ENCODE assay signal across 8 cellular contexts in genomic region chr7:143882020-143882610, GRCh38. TPM values are rescaled to one million over a fixed set of nuclear protein-coding genes. Genes with fewer than 3 reads are reported as not detected.
DNase-seq lines count a peak whose midpoint lies in the region; ATAC-seq and TF ChIP-seq lines count a peak whose summit lies in the region.

No MANE protein-coding gene starts in this region.

- H3K4me3 ChIP-seq in mucosa of descending colon (no peak overlapping the region), tibial artery (peak overlapping the region; percentile 62 to 65)

- no peaks in the 10 kb centered on the region for H3K9me3 ChIP-seq in mucosa of descending colon
- H3K9me3 ChIP-seq in tibial artery: no peaks in the 10 kb centered on the region

- H3K27ac Mint-ChIP-seq in activated CD4-positive, alpha-beta memory T cell treated with anti-CD3 and anti-CD28 coated beads, Interleukin-2, amount 10 ng/mL, durations not matched to agents 7 days and 5 days: no peak overlapping the region

- no peaks in the 10 kb centered on the region for H3K9me3 Mint-ChIP-seq in activated CD4-positive, alpha-beta memory T cell treated with anti-CD3 and anti-CD28 coated beads, Interleukin-2, amount 10 ng/mL, durations not matched to agents 7 days and 5 days

- intact Hi-C loops in mucosa of descending colon (cut with DNase I, micrococcal nuclease): no loop called here
- intact Hi-C loops in tibial artery (cut with DNase I; ENCODE audit: low total_unique reads): no loop called here

- H3K36me3 Mint-ChIP-seq in activated CD4-positive, alpha-beta memory T cell treated with anti-CD3 and anti-CD28 coated beads, Interleukin-2, amount 10 ng/mL, durations not matched to agents 7 days and 5 days (ENCODE audit: low read depth): peaks cover 4% of the 10 kb centered on the region

- no peak for TF ChIP-seq CTCF in mucosa of descending colon (IDR thresholded peaks at IDR 0.05)
- TF ChIP-seq CTCF in tibial artery (IDR thresholded peaks at IDR 0.05): no peak

- peak; percentile 55 for ATAC-seq in mucosa of descending colon
- ATAC-seq in GM18502 (IDR thresholded peaks at IDR 0.05; ENCODE audit: poor library complexity, unreplicated experiment): no peak

- no peaks in the 10 kb centered on the region for H3K27me3 ChIP-seq in tibial artery

- H3K27me3 Mint-ChIP-seq in activated CD4-positive, alpha-beta memory T cell treated with anti-CD3 and anti-CD28 coated beads, Interleukin-2, amount 10 ng/mL, durations not matched to agents 7 days and 5 days: peaks cover 25% of the 10 kb centered on the region

- POLR2A ChIA-PET in activated CD4-positive, alpha-beta memory T cell treated with anti-CD3 and anti-CD28 coated beads, Interleukin-2, amount 10 ng/mL, durations not matched to agents 7 days and 5 days (lab: Charles Lee): no interaction called here

- H3K4me1 Mint-ChIP-seq in activated CD4-positive, alpha-beta memory T cell treated with anti-CD3 and anti-CD28 coated beads, Interleukin-2, amount 10 ng/mL, durations not matched to agents 7 days and 5 days: peaks cover 9% of the 10 kb centered on the region

- peak; percentile 63 for DNase-seq in DMS53 (lab: John Stamatoyannopoulos, UW)
- peak; percentile 34 for DNase-seq in NCI-H774 (lab: John Stamatoyannopoulos, UW)
- peak; percentile 71 for DNase-seq in fibroblast of gingiva (ENCODE audit: low read depth)
- DNase-seq in mucosa of descending colon: peak in 2 of 3 donors; percentile 40 to 51
- peak; percentile 53 to 88 for DNase-seq in tibial artery
- no peak for DNase-seq in NCI-H226
- no peak for DNase-seq in activated CD4-positive, alpha-beta memory T cell treated with anti-CD3 and anti-CD28 coated beads, Interleukin-2, amount 10 ng/mL, durations not matched to agents 7 days and 5 days

- H3K4me1 ChIP-seq in mucosa of descending colon (ENCODE audit: low read depth) (peaks cover 4% of the 10 kb centered on the region), tibial artery (peaks cover 0 to 43% (median 24%) of the 10 kb centered on the region in 4 donors)

- CTCF ChIA-PET in activated CD4-positive, alpha-beta memory T cell treated with anti-CD3 and anti-CD28 coated beads, Interleukin-2, amount 10 ng/mL, durations not matched to agents 7 days and 5 days (lab: Charles Lee): no interaction called here

- H3K36me3 ChIP-seq in mucosa of descending colon (ENCODE audit: low read depth) (no peaks in the 10 kb centered on the region), tibial artery (no peaks in the 10 kb centered on the region)

- peak overlapping the region; percentile 51 to 69 for H3K27ac ChIP-seq in tibial artery

- H3K4me3 Mint-ChIP-seq in activated CD4-positive, alpha-beta memory T cell treated with anti-CD3 and anti-CD28 coated beads, Interleukin-2, amount 10 ng/mL, durations not matched to agents 7 days and 5 days: no peak overlapping the region

RNA-seq across cellular contexts. Expression of gene TCAF1, which starts 19.9 kb away (rescaled TPM):
- 10 to 100 TPM; 36.2 to 56.0 (median 46.2) TPM for total RNA-seq in mucosa of descending colon
- 10 to 100 TPM; 24.7 to 25.2 TPM for total RNA-seq in activated CD4-positive, alpha-beta memory T cell treated with anti-CD3 and anti-CD28 coated beads, Interleukin-2, amount 10 ng/mL, durations not matched to agents 7 days and 5 days

RNA-seq across cellular contexts. Expression of gene OR2F2, which starts 52.9 kb away (rescaled TPM):
- not detected for total RNA-seq in mucosa of descending colon
- not detected for total RNA-seq in activated CD4-positive, alpha-beta memory T cell treated with anti-CD3 and anti-CD28 coated beads, Interleukin-2, amount 10 ng/mL, durations not matched to agents 7 days and 5 days

Comparison
In these comparisons a context has a peak if more than half of its experiments do, and no peak if none do; other contexts are left out.
1. DNase-seq: peak in DMS53 (single experiment), NCI-H774 (single experiment), fibroblast of gingiva (single experiment), mucosa of descending colon (2 of 3) and tibial artery (2 of 2); none in NCI-H226 (single experiment) and activated CD4-positive, alpha-beta memory T cell treated with anti-CD3 and anti-CD28 coated beads, Interleukin-2, amount 10 ng/mL, durations not matched to agents 7 days and 5 days (single experiment).